ENCODE assay signal across 1 cellular context in genomic region chr14:100407376-100408102, GRCh38.
TF ChIP-seq lines count a peak whose summit lies in the region.

No MANE protein-coding gene starts in this region.

TF ChIP-seq in H1, 55 proteins besides CTCF, POLR2A, EP300 and RAD21:
- TF ChIP-seq RXRA (IDR thresholded peaks at IDR 0.05; ENCODE audit: insufficient read depth, low read depth, low read length) (no peak), RNF2 (IDR thresholded peaks at IDR 0.05; ENCODE audit: borderline replicate concordance, low read depth, low read length, missing control alignments, poor library complexity, severe bottlenecking) (no peak), CREB1 (IDR thresholded peaks at IDR 0.05) (no peak), NANOG (IDR thresholded peaks at IDR 0.05; ENCODE audit: insufficient read depth, low read depth, low read length, poor library complexity, severe bottlenecking) (no peak)
- TF ChIP-seq, protein P1, sequence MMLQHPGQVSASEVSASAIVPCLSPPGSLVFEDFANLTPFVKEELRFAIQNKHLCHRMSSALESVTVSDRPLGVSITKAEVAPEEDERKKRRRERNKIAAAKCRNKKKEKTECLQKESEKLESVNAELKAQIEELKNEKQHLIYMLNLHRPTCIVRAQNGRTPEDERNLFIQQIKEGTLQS (IDR thresholded peaks at IDR 0.05; ENCODE audit: insufficient read depth, low read depth, low read length) = no peak
